Comparison of ENCODE assay signal across 12 cellular contexts in genomic region chr2:25285265-25286024, GRCh38. TPM values are rescaled to one million over a fixed set of nuclear protein-coding genes. Genes with fewer than 3 reads are reported as not detected.
DNase-seq lines count a peak whose midpoint lies in the region; ATAC-seq, FAIRE-seq and TF ChIP-seq lines count a peak whose summit lies in the region.
"Had no signal": no experiment of that assay in that cellular context is flagged by ENCODE, and none has a peak within 500 bp of the region (broad histone marks: within the 10 kb centered on the region; RNA-seq: fewer than 3 reads in every experiment).

No MANE protein-coding gene starts in this region.

- H2BK120ac ChIP-seq in H1 (replicated peaks; ENCODE audit: low read depth, low read length), result no peak overlapping the region

- TF ChIP-seq POLR2A in H1 (IDR thresholded peaks at IDR 0.05; ENCODE audit: control extremely low read depth in 1 of 2, low read depth in 2 of 2, low read length in 2 of 2), result no peak

- no peak overlapping the region for H3K4ac ChIP-seq in H1 (replicated peaks; ENCODE audit: insufficient read length, low read depth, low read length)

- no peak overlapping the region for H2AFZ ChIP-seq in H1 (ENCODE audit: low read length)

- no peak overlapping the region for H3K23ac ChIP-seq in H1 (ENCODE audit: insufficient read length)

- peak overlapping the region; percentile 80 for H2BK20ac ChIP-seq in H1 (ENCODE audit: low read length)

- H3K36me3 ChIP-seq in SK-N-MC (ENCODE audit: insufficient read depth, low read length) (peaks cover 12% of the 10 kb centered on the region; the same call in 1 of the 2 replicates), H1 (ENCODE audit: control insufficient read depth in 2 of 4, insufficient read depth in 4 of 4, low read length in 3 of 4) (no peaks in the 10 kb centered on the region)

- H3K9me3 ChIP-seq in SK-N-MC (ENCODE audit: low read depth, low read length) (no peaks in the 10 kb centered on the region), H1 (ENCODE audit: insufficient read depth in 2 of 2, low read depth in 1 of 2, low read length in 1 of 2) (no peaks in the 10 kb centered on the region)
- H3K9me3 ChIP-seq: SJCRH30 had no signal

- H3K56ac ChIP-seq in H1 (replicated peaks; ENCODE audit: insufficient read length, low read depth, low read length), result no peak overlapping the region

- H2BK15ac ChIP-seq in H1 (ENCODE audit: low read length), result peak overlapping the region; percentile 93; the same call in 1 of the 2 replicates

- TF ChIP-seq EP300 in H1 (IDR thresholded peaks at IDR 0.05; ENCODE audit: borderline replicate concordance in 1 of 2, low read depth in 2 of 2, low read length in 2 of 2), result no peak

- H3K18ac ChIP-seq in H1 (ENCODE audit: extremely low read depth, low read length), result peak overlapping the region; percentile 64; the same call in 1 of the 2 replicates

- peaks cover 2 to 15% (median 6%) of the 10 kb centered on the region in 4 experiments; a peak in 3 of 7 replicates for H3K4me1 ChIP-seq in H1 (replicated peaks in 1 of 4; ENCODE audit: control insufficient read depth in 3 of 4, insufficient read depth in 4 of 4, low read length in 3 of 4)

- peaks cover 51% of the 10 kb centered on the region for H3K4me1 Mint-ChIP-seq in activated CD4-positive, alpha-beta T cell treated with anti-CD3 and anti-CD28 coated beads, Interleukin-2, amount 10 ng/mL, durations not matched to agents 7 days and 5 days
- H3K4me1 Mint-ChIP-seq in stimulated activated naive CD8-positive, alpha-beta T cell treated with anti-CD3 and anti-CD28 coated beads, Interleukin-15, amount 100 ng/mL, for 72 hours, result peaks cover 64% of the 10 kb centered on the region

- no peaks in the 10 kb centered on the region for H3K79me2 ChIP-seq in H1 (ENCODE audit: control insufficient read depth in 1 of 2, insufficient read depth in 2 of 2, low read length in 2 of 2)

- H3K27me3 ChIP-seq in H1 (replicated peaks in 1 of 4; ENCODE audit: control insufficient read depth in 3 of 4, extremely low read depth in 1 of 4, insufficient read depth in 3 of 4, low read length in 3 of 4), result no peaks in the 10 kb centered on the region
- H3K27me3 ChIP-seq: SJCRH30 had no signal

- no peaks in the 10 kb centered on the region for H4K20me1 ChIP-seq in H1 (replicated peaks in 1 of 2; ENCODE audit: control insufficient read depth in 1 of 2, insufficient read depth in 2 of 2, low read length in 2 of 2)

- H3K14ac ChIP-seq in H1 (ENCODE audit: insufficient read length), result no peak overlapping the region

- no peaks in the 10 kb centered on the region for H3K79me1 ChIP-seq in H1 (ENCODE audit: low read depth, low read length)

- CTCF ChIA-PET in activated CD4-positive, alpha-beta T cell treated with anti-CD3 and anti-CD28 coated beads, Interleukin-2, amount 10 ng/mL, durations not matched to agents 7 days and 5 days (lab: Charles Lee), result interaction anchor here (0.9 to 3.0 kb wide), 5 partner anchors 8 to 16 kb away, joined by 4 to 20 read pairs (median 10); no protein-coding TSS in a partner anchor
- CTCF ChIA-PET in H1 (lab: Charles Lee; ENCODE audit: partially characterized antibody), result interaction anchor here (0.8 to 3.7 kb wide), 5 partner anchors 9 to 77 kb away, joined by 3 to 17 read pairs (median 6); no protein-coding TSS in a partner anchor

- 92% methylated on average over 11 of the region's 11 CpGs; no CpG with 5 or more reads in 1 of the 2 experiments for WGBS in H1 (ENCODE audit: extremely low coverage in 1 of 2, insufficient coverage in 1 of 2, insufficient read length in 1 of 2, insufficient replicate concordance in 2 of 2, low coverage in 1 of 2, low lambda C conversion rate in 2 of 2, missing lambda C conversion rate in 1 of 2), 2 experiments

- no peak for TF ChIP-seq CTCF in H1 (IDR thresholded peaks at IDR 0.05; ENCODE audit: control extremely low read depth in 1 of 3, insufficient read depth in 1 of 3, low read depth in 1 of 3, low read length in 3 of 3)

- peak overlapping the region; percentile 99 for H3K27ac Mint-ChIP-seq in activated CD4-positive, alpha-beta T cell treated with anti-CD3 and anti-CD28 coated beads, Interleukin-2, amount 10 ng/mL, durations not matched to agents 7 days and 5 days
- peak overlapping the region; percentile 97 to 98 for H3K27ac Mint-ChIP-seq in stimulated activated naive CD8-positive, alpha-beta T cell treated with anti-CD3 and anti-CD28 coated beads, Interleukin-15, amount 100 ng/mL, for 72 hours

- DNase-seq in activated CD4-positive, alpha-beta T cell treated with anti-CD3 and anti-CD28 coated beads, Interleukin-2, amount 10 ng/mL, durations not matched to agents 7 days and 5 days, result no peak
- no peak for DNase-seq in activated CD4-positive, alpha-beta T cell treated with anti-CD3 and anti-CD28 coated beads, Interleukin-2, amount 50 U/mL, for 1 hour
- DNase-seq in SK-N-MC (ENCODE audit: low read depth, low spot score), result no peak
- no peak for DNase-seq in H1 (ENCODE audit: low read depth in 1 of 2, low spot score in 2 of 2)
- no peak for DNase-seq in stimulated activated naive CD8-positive, alpha-beta T cell treated with anti-CD3 and anti-CD28 coated beads, Interleukin-15, amount 100 ng/mL, for 72 hours
- DNase-seq in NCI-H2196 (lab: John Stamatoyannopoulos, UW; ENCODE audit: unreplicated experiment), result no peak
- DNase-seq in NCI-H1105 (lab: John Stamatoyannopoulos, UW), result no peak
- DNase-seq: ACHN, NCI-H524, SJCRH30 had no signal

- FAIRE-seq in H1 (lab: Jason Lieb, UNC), result no peak

- peaks cover 36% of the 10 kb centered on the region for H3K36me3 Mint-ChIP-seq in activated CD4-positive, alpha-beta T cell treated with anti-CD3 and anti-CD28 coated beads, Interleukin-2, amount 10 ng/mL, durations not matched to agents 7 days and 5 days (ENCODE audit: low read depth)

- no peak for TF ChIP-seq RAD21 in H1 (IDR thresholded peaks at IDR 0.05 in 1 of 2, conservative IDR thresholded peaks at IDR 0.05 in 1 of 2; ENCODE audit: low read depth in 2 of 2, low read length in 2 of 2)

- peak overlapping the region; percentile 74 for H3K27ac ChIP-seq in SK-N-MC
- no peak overlapping the region for H3K27ac ChIP-seq in H1 (ENCODE audit: low read depth, low read length)
- H3K27ac ChIP-seq: SJCRH30 had no signal

- peak overlapping the region; percentile 46; the same call in 1 of the 2 replicates for H2BK5ac ChIP-seq in H1 (ENCODE audit: low read depth, low read length)

- ATAC-seq in stimulated activated naive CD8-positive, alpha-beta T cell treated with anti-CD3 and anti-CD28 coated beads, Interleukin-15, amount 100 ng/mL, for 72 hours, result no peak
- ATAC-seq in GM19023 (IDR thresholded peaks at IDR 0.05; ENCODE audit: unreplicated experiment), result no peak

- no peak overlapping the region for H4K91ac ChIP-seq in H1 (replicated peaks; ENCODE audit: insufficient read length, low read length)

- POLR2A ChIA-PET in activated CD4-positive, alpha-beta T cell treated with anti-CD3 and anti-CD28 coated beads, Interleukin-2, amount 10 ng/mL, durations not matched to agents 7 days and 5 days (lab: Charles Lee), result interaction anchor here (1.3 kb wide), 1 partner anchor 10 kb away, joined by 9 read pairs; no protein-coding TSS in a partner anchor
- POLR2A ChIA-PET in H1 (lab: Charles Lee; ENCODE audit: partially characterized antibody), result interaction anchor here (0.8 to 2.1 kb wide), 5 partner anchors 9 to 35 kb away, joined by 3 to 17 read pairs (median 3); no protein-coding TSS in a partner anchor

- H3K9ac ChIP-seq in SK-N-MC (ENCODE audit: insufficient read length), result peak overlapping the region; percentile 26
- H3K9ac ChIP-seq in H1 (replicated peaks in 1 of 4; ENCODE audit: extremely low read depth in 1 of 4, low read depth in 3 of 4, low read length in 3 of 4), result no peak overlapping the region

- no peak overlapping the region; the same call in 1 of the 2 replicates for H2AK5ac ChIP-seq in H1 (ENCODE audit: low read depth, low read length)

- H4K5ac ChIP-seq in H1 (ENCODE audit: insufficient read length, low read depth, low read length), result no peak overlapping the region

- H3K4me3 Mint-ChIP-seq in activated CD4-positive, alpha-beta T cell treated with anti-CD3 and anti-CD28 coated beads, Interleukin-2, amount 10 ng/mL, durations not matched to agents 7 days and 5 days, result peak overlapping the region; percentile 37
- peak overlapping the region; percentile 75 to 76 for H3K4me3 Mint-ChIP-seq in stimulated activated naive CD8-positive, alpha-beta T cell treated with anti-CD3 and anti-CD28 coated beads, Interleukin-15, amount 100 ng/mL, for 72 hours

- H4K8ac ChIP-seq in H1 (ENCODE audit: extremely low read depth, insufficient read depth, low read length), result no peak overlapping the region

- peak overlapping the region; percentile 71; the same call in 1 of the 2 replicates for H2BK12ac ChIP-seq in H1 (ENCODE audit: low read depth, low read length)

- peak overlapping the region; percentile 33; the same call in 1 of the 2 replicates for H3K4me3 ChIP-seq in SK-N-MC
- no peak overlapping the region for H3K4me3 ChIP-seq in H1 (ENCODE audit: extremely low read depth in 1 of 4, insufficient read depth in 2 of 4, low read depth in 3 of 4, low read length in 4 of 4)
- H3K4me3 ChIP-seq: SJCRH30, smooth muscle cell had no signal

- H3K4me2 ChIP-seq in H1 (ENCODE audit: insufficient read depth in 1 of 2, low read depth in 2 of 2, low read length in 2 of 2), result no peak overlapping the region; a peak in 1 of 4 replicates
- H3K4me2 ChIP-seq: smooth muscle cell had no signal

- no peaks in the 10 kb centered on the region for H3K27me3 Mint-ChIP-seq in activated CD4-positive, alpha-beta T cell treated with anti-CD3 and anti-CD28 coated beads, Interleukin-2, amount 10 ng/mL, durations not matched to agents 7 days and 5 days
- H3K27me3 Mint-ChIP-seq in stimulated activated naive CD8-positive, alpha-beta T cell treated with anti-CD3 and anti-CD28 coated beads, Interleukin-15, amount 100 ng/mL, for 72 hours, result no peaks in the 10 kb centered on the region

- no peaks in the 10 kb centered on the region for H3K23me2 ChIP-seq in H1 (ENCODE audit: low read depth, low read length)

- no peaks in the 10 kb centered on the region for H3K9me3 Mint-ChIP-seq in activated CD4-positive, alpha-beta T cell treated with anti-CD3 and anti-CD28 coated beads, Interleukin-2, amount 10 ng/mL, durations not matched to agents 7 days and 5 days
- no peaks in the 10 kb centered on the region for H3K9me3 Mint-ChIP-seq in stimulated activated naive CD8-positive, alpha-beta T cell treated with anti-CD3 and anti-CD28 coated beads, Interleukin-15, amount 100 ng/mL, for 72 hours

RNA-seq across cellular contexts. Expression of gene DNMT3A, which starts 56.3 kb away (rescaled TPM):
- 10 to 100 TPM; 55.9 to 62.3 TPM for total RNA-seq in activated CD4-positive, alpha-beta T cell treated with anti-CD3 and anti-CD28 coated beads, Interleukin-2, amount 10 ng/mL, durations not matched to agents 7 days and 5 days
- 162 and 178 TPM in 2 replicates for total RNA-seq in H1 (2021; fragmentation: NEBNext Ultra II Directional; extraction: Animal tissue kit (Norgen Biotek cat#: 25700))
- polyA plus RNA-seq in H1 (2011; rRNA removed), result 33.6 and 50.8 TPM in 2 replicates
- 36.6 TPM for polyA plus RNA-seq in H1 (2011; cell fraction: cytosol; rRNA removed)
- polyA plus RNA-seq in H1 (2011; cell fraction: nucleus; rRNA removed), result 120 TPM
- 95.4 to 118 TPM (median 100 TPM) in 4 replicates for polyA plus RNA-seq in H1 (2012, experiment 1 of 2)
- polyA plus RNA-seq in H1 (2012, experiment 2 of 2), result 19.1 TPM
- polyA plus RNA-seq in H1 (2013, experiment 1 of 2), result 58.9 TPM
- polyA plus RNA-seq in H1 (2013, experiment 2 of 2), result 54.4 TPM
- 80.2 and 102 TPM in 2 replicates for polyA minus RNA-seq in H1 (2011; rRNA and poly(A)+ RNA removed)
- polyA minus RNA-seq in H1 (2011; cell fraction: cytosol; rRNA and poly(A)+ RNA removed), result 99.8 TPM
- 85.2 TPM for polyA minus RNA-seq in H1 (2011; cell fraction: nucleus; rRNA and poly(A)+ RNA removed)
